In genomic region chr20:17610566-17611289, GRCh38 we compare ENCODE assay signal across 9 cellular contexts. TPM values are rescaled to one million over a fixed set of nuclear protein-coding genes. Genes with fewer than 3 reads are reported as not detected.
DNase-seq lines count a peak whose midpoint lies in the region; ATAC-seq, FAIRE-seq and TF ChIP-seq lines count a peak whose summit lies in the region.
"Had no signal": no experiment of that assay in that cellular context is flagged by ENCODE, and none has a peak within 500 bp of the region (broad histone marks: within the 10 kb centered on the region; RNA-seq: fewer than 3 reads in every experiment).

No MANE protein-coding gene starts in this region.

- H3K4me2 ChIP-seq in H1 (ENCODE audit: insufficient read depth in 1 of 2, low read depth in 2 of 2, low read length in 2 of 2) (no peak overlapping the region), mesendoderm (ENCODE audit: low read length) (no peak overlapping the region)

- FAIRE-seq in H1 (lab: Jason Lieb, UNC): no peak

- POLR2A ChIA-PET in H1 (lab: Charles Lee; ENCODE audit: partially characterized antibody): interaction anchor here (0.7 to 2.3 kb wide), 10 partner anchors 16 to 871 kb away, joined by 3 to 15 read pairs (median 4); partner anchors contain the start of gene DSTN

- H2AK5ac ChIP-seq in H1 (ENCODE audit: low read depth, low read length) (no peak overlapping the region), mesendoderm (ENCODE audit: low read length) (no peak overlapping the region)

- whole genome bisulfite sequencing in H1 (ENCODE audit: extremely low coverage in 1 of 2, insufficient coverage in 1 of 2, insufficient read length in 1 of 2, insufficient replicate concordance in 2 of 2, low coverage in 1 of 2, low lambda C conversion rate in 2 of 2, missing lambda C conversion rate in 1 of 2), 2 experiments: 88% methylated on average over 19 of the region's 19 CpGs; no CpG with 5 or more reads in 1 of the 2 experiments
- 55 to 71% (median 56%) methylated on average over 18 to 19 of the region's 19 CpGs for WGBS in psoas muscle, 3 donors
- no CpG with 5 or more reads among the region's 19 CpGs for WGBS in mesendoderm (ENCODE audit: extremely low coverage, insufficient coverage, low lambda C conversion rate)

- H3K27me3 ChIP-seq in H1 (replicated peaks in 1 of 4; ENCODE audit: control insufficient read depth in 3 of 4, extremely low read depth in 1 of 4, insufficient read depth in 3 of 4, low read length in 3 of 4) (no peaks in the 10 kb centered on the region), psoas muscle (ENCODE audit: insufficient read depth in 3 of 3, low read length in 2 of 3) (no peaks in the 10 kb centered on the region), mesendoderm (ENCODE audit: insufficient read depth, low read length, poor library complexity) (no peaks in the 10 kb centered on the region)
- H3K27me3 ChIP-seq: adrenal gland had no signal

- H3K18ac ChIP-seq in H1 (ENCODE audit: extremely low read depth, low read length): peak overlapping the region; percentile 72; the same call in 1 of the 2 replicates
- no peak overlapping the region for H3K18ac ChIP-seq in mesendoderm (ENCODE audit: low read length)

- H3K4me1 ChIP-seq in H1 (replicated peaks in 1 of 4; ENCODE audit: control insufficient read depth in 3 of 4, insufficient read depth in 4 of 4, low read length in 3 of 4): peaks cover 0 to 8% (median 1%) of the 10 kb centered on the region in 4 experiments; a peak in 3 of 7 replicates
- peaks cover 6% of the 10 kb centered on the region for H3K4me1 ChIP-seq in psoas muscle
- H3K4me1 ChIP-seq in mesendoderm (ENCODE audit: control insufficient read depth, low read depth, low read length): no peaks in the 10 kb centered on the region

- no peak for TF ChIP-seq EP300 in H1 (IDR thresholded peaks at IDR 0.05; ENCODE audit: borderline replicate concordance in 1 of 2, low read depth in 2 of 2, low read length in 2 of 2)

- H2BK5ac ChIP-seq in H1 (ENCODE audit: low read depth, low read length) (peak overlapping the region; percentile 55), mesendoderm (ENCODE audit: low read length) (no peak overlapping the region)

- TF ChIP-seq CTCF in H1 (IDR thresholded peaks at IDR 0.05; ENCODE audit: control extremely low read depth in 1 of 3, insufficient read depth in 1 of 3, low read depth in 1 of 3, low read length in 3 of 3) (no peak), psoas muscle (IDR thresholded peaks at IDR 0.05) (no peak)

- no peak for TF ChIP-seq RAD21 in H1 (IDR thresholded peaks at IDR 0.05 in 1 of 2, conservative IDR thresholded peaks at IDR 0.05 in 1 of 2; ENCODE audit: low read depth in 2 of 2, low read length in 2 of 2)

- H3K56ac ChIP-seq in H1 (replicated peaks; ENCODE audit: insufficient read length, low read depth, low read length) (no peak overlapping the region), mesendoderm (ENCODE audit: low read length) (no peak overlapping the region)

- peak overlapping the region; percentile 66 for H4K91ac ChIP-seq in H1 (replicated peaks; ENCODE audit: insufficient read length, low read length)

- H3K14ac ChIP-seq in H1 (ENCODE audit: insufficient read length): no peak overlapping the region

- H2BK120ac ChIP-seq in H1 (replicated peaks; ENCODE audit: low read depth, low read length) (no peak overlapping the region), mesendoderm (ENCODE audit: low read depth, low read length) (no peak overlapping the region)

- DNase-seq in EH (ENCODE audit: low read depth): peak; percentile 45
- peak; percentile 55 for DNase-seq in activated CD4-positive, alpha-beta T cell treated with anti-CD3 and anti-CD28 coated beads, Interleukin-2, amount 50 U/mL, for 1 hour
- no peak for DNase-seq in H1 (ENCODE audit: low read depth in 1 of 2, low spot score in 2 of 2)
- DNase-seq in psoas muscle: peak in 1 of 2 donors; percentile 50
- DNase-seq in mesendoderm: no peak

- H2BK15ac ChIP-seq in H1 (ENCODE audit: low read length): no peak overlapping the region
- H2BK15ac ChIP-seq in mesendoderm (replicated peaks; ENCODE audit: low read depth): no peak overlapping the region

- H3K9me3 ChIP-seq in H1 (ENCODE audit: insufficient read depth in 2 of 2, low read depth in 1 of 2, low read length in 1 of 2): no peaks in the 10 kb centered on the region
- no peaks in the 10 kb centered on the region for H3K9me3 ChIP-seq in psoas muscle
- H3K9me3 ChIP-seq: adrenal gland had no signal

- ATAC-seq in psoas muscle (peak in 1 of 4 donors; percentile 6), HG03469 (IDR thresholded peaks at IDR 0.05; ENCODE audit: unreplicated experiment) (no peak), HG02938 (IDR thresholded peaks at IDR 0.05; ENCODE audit: unreplicated experiment) (no peak), GM21619 (IDR thresholded peaks at IDR 0.05; ENCODE audit: unreplicated experiment) (no peak)

- peaks cover 0 to 13% (median 6%) of the 10 kb centered on the region in 4 experiments; a peak in 5 of 8 replicates for H3K36me3 ChIP-seq in H1 (ENCODE audit: control insufficient read depth in 2 of 4, insufficient read depth in 4 of 4, low read length in 3 of 4)
- peaks cover 0 to 32% of the 10 kb centered on the region in 2 donors for H3K36me3 ChIP-seq in psoas muscle (ENCODE audit: insufficient read depth in 1 of 2, low read depth in 1 of 2)
- H3K36me3 ChIP-seq in mesendoderm (ENCODE audit: control insufficient read depth, insufficient read depth, low read length): peaks cover 8% of the 10 kb centered on the region

- H3K4me3 ChIP-seq in H1 (ENCODE audit: extremely low read depth in 1 of 4, insufficient read depth in 2 of 4, low read depth in 3 of 4, low read length in 4 of 4): no peak overlapping the region
- H3K4me3 ChIP-seq in psoas muscle: no peak overlapping the region
- H3K4me3 ChIP-seq in mesendoderm (ENCODE audit: low read length): no peak overlapping the region
- H3K4me3 ChIP-seq: adrenal gland had no signal

- H3K4ac ChIP-seq in H1 (replicated peaks; ENCODE audit: insufficient read length, low read depth, low read length) (no peak overlapping the region), mesendoderm (ENCODE audit: low read depth, low read length) (no peak overlapping the region)

- H3K79me2 ChIP-seq in H1 (ENCODE audit: control insufficient read depth in 1 of 2, insufficient read depth in 2 of 2, low read length in 2 of 2) (no peaks in the 10 kb centered on the region), mesendoderm (ENCODE audit: control insufficient read depth, insufficient read depth, low read length) (no peaks in the 10 kb centered on the region)

- peak overlapping the region; percentile 47; the same call in 1 of the 2 replicates for H3K27ac ChIP-seq in H1 (ENCODE audit: low read depth, low read length)
- peak overlapping the region; percentile 1 for H3K27ac ChIP-seq in psoas muscle
- H3K27ac ChIP-seq in mesendoderm (ENCODE audit: low read depth, low read length): no peak overlapping the region

- no peaks in the 10 kb centered on the region for H3K23me2 ChIP-seq in H1 (ENCODE audit: low read depth, low read length)

- intact Hi-C loops in psoas muscle (cut with DNase I): no loop called here

- peaks cover 2 to 4% of the 10 kb centered on the region in 2 experiments for H4K20me1 ChIP-seq in H1 (replicated peaks in 1 of 2; ENCODE audit: control insufficient read depth in 1 of 2, insufficient read depth in 2 of 2, low read length in 2 of 2)

- H4K8ac ChIP-seq in H1 (ENCODE audit: extremely low read depth, insufficient read depth, low read length): no peak overlapping the region
- no peak overlapping the region for H4K8ac ChIP-seq in mesendoderm (ENCODE audit: low read depth, low read length)

- no peak overlapping the region for H3K9ac ChIP-seq in H1 (replicated peaks in 1 of 4; ENCODE audit: extremely low read depth in 1 of 4, low read depth in 3 of 4, low read length in 3 of 4)
- no peak overlapping the region for H3K9ac ChIP-seq in mesendoderm (ENCODE audit: low read length)

- H2BK20ac ChIP-seq in H1 (ENCODE audit: low read length): no peak overlapping the region

- no peak overlapping the region for H4K5ac ChIP-seq in H1 (ENCODE audit: insufficient read length, low read depth, low read length)
- no peak overlapping the region for H4K5ac ChIP-seq in mesendoderm (ENCODE audit: low read length)

- H2BK12ac ChIP-seq in H1 (ENCODE audit: low read depth, low read length): no peak overlapping the region; the same call in 1 of the 2 replicates

- H2AFZ ChIP-seq in H1 (ENCODE audit: low read length): no peak overlapping the region

- CTCF ChIA-PET in H1 (lab: Charles Lee; ENCODE audit: partially characterized antibody): interaction anchor here (0.6 to 2.9 kb wide), 19 partner anchors 9 to 697 kb away, joined by 3 to 22 read pairs (median 3); partner anchors contain the start of gene DSTN

- peaks cover 3% of the 10 kb centered on the region; the same call in 1 of the 2 replicates for H3K79me1 ChIP-seq in H1 (ENCODE audit: low read depth, low read length)
- no peaks in the 10 kb centered on the region for H3K79me1 ChIP-seq in mesendoderm (ENCODE audit: low read length)

- H3K23ac ChIP-seq in H1 (ENCODE audit: insufficient read length) (no peak overlapping the region), mesendoderm (ENCODE audit: low read length) (no peak overlapping the region)

- TF ChIP-seq POLR2A in H1 (IDR thresholded peaks at IDR 0.05; ENCODE audit: control extremely low read depth in 1 of 2, low read depth in 2 of 2, low read length in 2 of 2): no peak

TF ChIP-seq in H1, 55 proteins besides CTCF, POLR2A, EP300 and RAD21:
- TF ChIP-seq KDM1A (IDR thresholded peaks at IDR 0.05; ENCODE audit: borderline replicate concordance, low read length): no peak

RNA-seq across cellular contexts. Expression of gene DSTN, which starts 40.9 kb away (rescaled TPM):
- total RNA-seq in H1 (2021; fragmentation: NEBNext Ultra II Directional; extraction: Animal tissue kit (Norgen Biotek cat#: 25700)): 208 TPM in 2 replicates
- polyA plus RNA-seq in H1 (2011; rRNA removed): 21.9 and 43.3 TPM in 2 replicates
- polyA plus RNA-seq in H1 (2011; cell fraction: cytosol; rRNA removed): 48.1 TPM
- 26.3 TPM for polyA plus RNA-seq in H1 (2011; cell fraction: nucleus; rRNA removed)
- 138 to 228 TPM (median 144 TPM) in 4 replicates for polyA plus RNA-seq in H1 (2012, experiment 1 of 2)
- 78.5 TPM for polyA plus RNA-seq in H1 (2012, experiment 2 of 2)
- polyA plus RNA-seq in H1 (2013, experiment 1 of 2): 327 TPM
- polyA plus RNA-seq in H1 (2013, experiment 2 of 2): 333 TPM
- 9.6 and 10.5 TPM in 2 replicates for polyA minus RNA-seq in H1 (2011; rRNA and poly(A)+ RNA removed)
- polyA minus RNA-seq in H1 (2011; cell fraction: cytosol; rRNA and poly(A)+ RNA removed): 25.1 TPM
- polyA minus RNA-seq in H1 (2011; cell fraction: nucleus; rRNA and poly(A)+ RNA removed): 17.0 TPM
- 10 to 100 TPM; 45.6 to 82.3 (median 66.2) TPM for total RNA-seq in psoas muscle
- polyA plus RNA-seq in psoas muscle: 100 to 1,000 TPM in 2 of 3 donors, 10 to 100 TPM in 1; 88.1 to 202 (median 115) TPM
- polyA plus RNA-seq in mesendoderm (2013, experiment 1 of 2): 278 TPM
- polyA plus RNA-seq in mesendoderm (2013, experiment 2 of 2): 278 TPM

Comparison
In these comparisons a context has a peak if more than half of its experiments do, and no peak if none do; other contexts are left out.
1. DNase-seq: peak in EH (single experiment) and activated CD4-positive, alpha-beta T cell treated with anti-CD3 and anti-CD28 coated beads, Interleukin-2, amount 50 U/mL, for 1 hour (single experiment); none in H1 (0 of 2) and mesendoderm (single experiment).